In genomic region chr3:38004415-38005075, GRCh38 we compare ENCODE assay signal across 8 cellular contexts. TPM values are rescaled to one million over a fixed set of nuclear protein-coding genes. Genes with fewer than 3 reads are reported as not detected.
DNase-seq lines count a peak whose midpoint lies in the region; ATAC-seq and TF ChIP-seq lines count a peak whose summit lies in the region.

No MANE protein-coding gene starts in this region.

- peak overlapping the region; percentile 24 for H3K27ac Mint-ChIP-seq in activated naive CD8-positive, alpha-beta T cell treated with anti-CD3 and anti-CD28 coated beads, Interleukin-2, amount 10 ng/mL, durations not matched to agents 7 days and 5 days

- H3K9me3 Mint-ChIP-seq in activated naive CD8-positive, alpha-beta T cell treated with anti-CD3 and anti-CD28 coated beads, Interleukin-2, amount 10 ng/mL, durations not matched to agents 7 days and 5 days, result no peaks in the 10 kb centered on the region

- peaks cover 12% of the 10 kb centered on the region for H3K4me1 Mint-ChIP-seq in activated naive CD8-positive, alpha-beta T cell treated with anti-CD3 and anti-CD28 coated beads, Interleukin-2, amount 10 ng/mL, durations not matched to agents 7 days and 5 days

- H3K36me3 Mint-ChIP-seq in activated naive CD8-positive, alpha-beta T cell treated with anti-CD3 and anti-CD28 coated beads, Interleukin-2, amount 10 ng/mL, durations not matched to agents 7 days and 5 days, result peaks cover 3% of the 10 kb centered on the region

- H3K4me3 Mint-ChIP-seq in activated naive CD8-positive, alpha-beta T cell treated with anti-CD3 and anti-CD28 coated beads, Interleukin-2, amount 10 ng/mL, durations not matched to agents 7 days and 5 days, result no peak overlapping the region

- H3K27me3 Mint-ChIP-seq in activated naive CD8-positive, alpha-beta T cell treated with anti-CD3 and anti-CD28 coated beads, Interleukin-2, amount 10 ng/mL, durations not matched to agents 7 days and 5 days, result no peaks in the 10 kb centered on the region

- H3K36me3 ChIP-seq in parathyroid adenoma (ENCODE audit: control insufficient read depth, insufficient read depth, low read length), result no peaks in the 10 kb centered on the region

- H3K9ac ChIP-seq in parathyroid adenoma, result no peak overlapping the region

- intact Hi-C loops in head of caudate nucleus (cut with DNase I), result loop anchor here (10.0 kb wide), 1 partner anchor 480 kb away; no protein-coding TSS in a partner anchor

- H3K4me3 ChIP-seq in parathyroid adenoma (ENCODE audit: low read depth, low read length), result no peak overlapping the region

- H3K79me2 ChIP-seq in parathyroid adenoma, result no peaks in the 10 kb centered on the region

- peak; percentile 51 for ATAC-seq in HG03521 (IDR thresholded peaks at IDR 0.05; ENCODE audit: unreplicated experiment)
- peak; percentile 60 for ATAC-seq in activated naive CD8-positive, alpha-beta T cell treated with anti-CD3 and anti-CD28 coated beads, Interleukin-2, amount 10 ng/mL, durations not matched to agents 7 days and 5 days (ENCODE audit: low read depth)

- H3K27ac ChIP-seq in parathyroid adenoma, result no peak overlapping the region

- peaks cover 5% of the 10 kb centered on the region for H3K4me1 ChIP-seq in parathyroid adenoma

- no peaks in the 10 kb centered on the region for H3K27me3 ChIP-seq in parathyroid adenoma (ENCODE audit: control insufficient read depth, insufficient read depth, low read length)

- no peak overlapping the region for H2AFZ ChIP-seq in parathyroid adenoma

- POLR2A ChIA-PET in activated naive CD8-positive, alpha-beta T cell treated with anti-CD3 and anti-CD28 coated beads, Interleukin-2, amount 10 ng/mL, durations not matched to agents 7 days and 5 days (lab: Charles Lee), result no interaction called here

- H3K9me3 ChIP-seq in parathyroid adenoma (ENCODE audit: control insufficient read depth, low read length), result no peaks in the 10 kb centered on the region

- H3K4me2 ChIP-seq in parathyroid adenoma (ENCODE audit: low read length), result no peak overlapping the region

- TF ChIP-seq CTCF in parathyroid adenoma (IDR thresholded peaks at IDR 0.05), result peak; percentile 79

- peak in 3 of 4 experiments; percentile 18 to 39 (median 38) for DNase-seq in activated CD4-positive, CD25-positive, alpha-beta regulatory T cell (lab: John Stamatoyannopoulos, UW)
- DNase-seq in activated CD4-positive, CD25-positive, alpha-beta regulatory T cell treated with anti-CD3 and anti-CD28 coated beads, Interleukin-2, amount 50 U/mL, for 72 hours, result no peak
- peak; percentile 77 for DNase-seq in RKO (ENCODE audit: low spot score)
- peak; percentile 57 for DNase-seq in activated naive CD8-positive, alpha-beta T cell treated with anti-CD3 and anti-CD28 coated beads, Interleukin-2, amount 10 ng/mL, durations not matched to agents 7 days and 5 days
- DNase-seq in head of caudate nucleus, result peak; percentile 63 to 96 (median 86)
- DNase-seq in KG1 (lab: John Stamatoyannopoulos, UW), result no peak

RNA-seq across cellular contexts. Expression of gene VILL, which starts 14.0 kb away (rescaled TPM):
- 10 to 100 TPM; 25.2 to 25.3 TPM for total RNA-seq in activated naive CD8-positive, alpha-beta T cell treated with anti-CD3 and anti-CD28 coated beads, Interleukin-2, amount 10 ng/mL, durations not matched to agents 7 days and 5 days

RNA-seq across cellular contexts. Expression of gene PLCD1, which starts 24.9 kb away (rescaled TPM):
- total RNA-seq in activated naive CD8-positive, alpha-beta T cell treated with anti-CD3 and anti-CD28 coated beads, Interleukin-2, amount 10 ng/mL, durations not matched to agents 7 days and 5 days, result 10 to 100 TPM; 36.5 to 45.4 TPM

RNA-seq across cellular contexts. Expression of gene DLEC1, which starts 34.5 kb away (rescaled TPM):
- 1 to 10 TPM; 3.2 to 3.7 TPM for total RNA-seq in activated naive CD8-positive, alpha-beta T cell treated with anti-CD3 and anti-CD28 coated beads, Interleukin-2, amount 10 ng/mL, durations not matched to agents 7 days and 5 days

Comparison
In these comparisons a context has a peak if more than half of its experiments do, and no peak if none do; other contexts are left out.
1. DNase-seq: peak in activated CD4-positive, CD25-positive, alpha-beta regulatory T cell (3 of 4), RKO (single experiment), activated naive CD8-positive, alpha-beta T cell treated with anti-CD3 and anti-CD28 coated beads, Interleukin-2, amount 10 ng/mL, durations not matched to agents 7 days and 5 days (single experiment) and head of caudate nucleus (42 of 42); none in activated CD4-positive, CD25-positive, alpha-beta regulatory T cell treated with anti-CD3 and anti-CD28 coated beads, Interleukin-2, amount 50 U/mL, for 72 hours (single experiment) and KG1 (single experiment).